Comparison of ENCODE assay signal across 8 cellular contexts in the genomic region with DNA sequence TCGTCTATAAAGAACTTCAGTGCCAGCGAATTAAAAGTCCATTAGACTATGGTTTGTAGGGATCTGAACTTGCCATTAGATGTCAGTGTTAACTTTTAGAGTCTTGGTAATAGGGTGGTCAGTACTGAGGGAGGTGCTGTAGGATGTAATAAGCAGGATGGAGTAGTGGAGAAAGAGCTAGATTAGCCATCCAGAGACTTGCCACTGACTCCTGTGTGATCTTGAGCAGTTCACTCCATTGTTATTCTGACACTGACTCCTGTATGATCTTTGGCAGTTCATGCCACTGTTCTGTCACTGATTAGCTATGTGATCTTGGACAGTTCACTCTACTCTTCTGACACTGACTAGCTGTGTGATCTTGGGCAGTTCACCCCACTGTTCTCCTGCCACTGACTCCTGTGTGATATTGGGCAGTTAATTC.
DNase-seq lines count a peak whose midpoint lies in the region; ATAC-seq and TF ChIP-seq lines count a peak whose summit lies in the region.

No MANE protein-coding gene starts in this region.

- H3K4me3 ChIP-seq in GM23338 (no peak overlapping the region), gastrocnemius medialis (no peak overlapping the region)

- TF ChIP-seq CTCF in GM23338 (conservative IDR thresholded peaks at IDR 0.05; ENCODE audit: low read depth in 2 of 2) (peak; percentile 24 to 50; a peak in 3 of 4 replicates), gastrocnemius medialis (IDR thresholded peaks at IDR 0.05 in 4 of 5, conservative IDR thresholded peaks at IDR 0.05 in 1 of 5) (peak in 1 of 5 experiments; percentile 15)

- H3K27ac Mint-ChIP-seq in GM23338: no peak overlapping the region

- H3K4me1 ChIP-seq in GM23338 (ENCODE audit: insufficient read depth) (peaks cover 11% of the 10 kb centered on the region; the same call in 1 of the 2 replicates), gastrocnemius medialis (no peaks in the 10 kb centered on the region)

- ATAC-seq in GM23338 (peak; percentile 70), gastrocnemius medialis (peak; percentile 58 to 89), GM19397 (IDR thresholded peaks at IDR 0.05; ENCODE audit: unreplicated experiment) (no peak), GM21723 (IDR thresholded peaks at IDR 0.05; ENCODE audit: unreplicated experiment) (no peak)

- H3K79me2 ChIP-seq in GM23338 (replicated peaks; ENCODE audit: insufficient read depth): no peaks in the 10 kb centered on the region

- in situ Hi-C loops in gastrocnemius medialis (cut with MboI; ENCODE audit: low sequenced_read_pairs in 4 of 4): loop anchor here in 1 of 4 donors (10.0 kb wide), 1 partner anchor 190 kb away; a partner anchor contains a TSS

- H4K20me1 ChIP-seq in GM23338 (replicated peaks; ENCODE audit: insufficient read depth): no peaks in the 10 kb centered on the region

- no peaks in the 10 kb centered on the region for H3K9me3 ChIP-seq in gastrocnemius medialis

- intact Hi-C loops in gastrocnemius medialis (cut with DNase I; ENCODE audit: low total_unique reads): loop anchor here (1.0 to 5.0 kb wide), 3 partner anchors 83 to 188 kb away; no protein-coding TSS in a partner anchor

- H3K27me3 ChIP-seq in GM23338 (ENCODE audit: insufficient read depth) (no peaks in the 10 kb centered on the region), gastrocnemius medialis (no peaks in the 10 kb centered on the region)

- H3K9me3 Mint-ChIP-seq in GM23338: peaks cover 5% of the 10 kb centered on the region; the same call in 1 of the 3 replicates

- peaks cover 8% of the 10 kb centered on the region for H3K4me1 Mint-ChIP-seq in GM23338

- H3K4me2 ChIP-seq in GM23338: no peak overlapping the region

- no peaks in the 10 kb centered on the region for H3K27me3 Mint-ChIP-seq in GM23338 (ENCODE audit: insufficient read depth, low read depth, poor library complexity)

- no peaks in the 10 kb centered on the region for H3K9me2 ChIP-seq in GM23338 (ENCODE audit: insufficient read depth)

- H3K36me3 Mint-ChIP-seq in GM23338 (ENCODE audit: low read depth): peaks cover 32% of the 10 kb centered on the region

- H3F3A ChIP-seq in GM23338 (replicated peaks; ENCODE audit: low read depth): no peaks in the 10 kb centered on the region

- H3K27ac ChIP-seq in GM23338 (ENCODE audit: low read depth): no peak overlapping the region
- no peak overlapping the region for H3K27ac ChIP-seq in gastrocnemius medialis

- H3K4me3 Mint-ChIP-seq in GM23338: no peak overlapping the region

- DNase-seq in GM23338 (ENCODE audit: low spot score): peak; percentile 24
- DNase-seq in RKO (ENCODE audit: low spot score): peak; percentile 47
- peak; percentile 76 for DNase-seq in globus pallidus (ENCODE audit: low spot score)
- DNase-seq in gastrocnemius medialis: no peak
- DNase-seq in occipital lobe (lab: John Stamatoyannopoulos, UW): no peak
- no peak for DNase-seq in NCI-H1436 treated with DMSO at 0.1 percent for 48 hours (lab: John Stamatoyannopoulos, UW)

- no peak for TF ChIP-seq POLR2A in gastrocnemius medialis (IDR thresholded peaks at IDR 0.05)

- no peaks in the 10 kb centered on the region for H3K36me3 ChIP-seq in GM23338 (ENCODE audit: insufficient read depth)
- no peaks in the 10 kb centered on the region for H3K36me3 ChIP-seq in gastrocnemius medialis

- no peak overlapping the region for H2AFZ ChIP-seq in GM23338

TF ChIP-seq in GM23338, 12 proteins besides CTCF, POLR2A, EP300 and RAD21 (continues in another document):
- no peak for TF ChIP-seq POLR2AphosphoS5 (IDR thresholded peaks at IDR 0.05; ENCODE audit: low read depth)
- TF ChIP-seq ZNF331 (CRISPR knock-in tag; IDR thresholded peaks at IDR 0.05; ENCODE audit: low read depth): no peak
- no peak for TF ChIP-seq EZH2 (IDR thresholded peaks at IDR 0.05; ENCODE audit: low read depth, unreplicated experiment)
- no peak for TF ChIP-seq STAT1 (IDR thresholded peaks at IDR 0.05; ENCODE audit: unreplicated experiment)
- TF ChIP-seq, protein P1, sequence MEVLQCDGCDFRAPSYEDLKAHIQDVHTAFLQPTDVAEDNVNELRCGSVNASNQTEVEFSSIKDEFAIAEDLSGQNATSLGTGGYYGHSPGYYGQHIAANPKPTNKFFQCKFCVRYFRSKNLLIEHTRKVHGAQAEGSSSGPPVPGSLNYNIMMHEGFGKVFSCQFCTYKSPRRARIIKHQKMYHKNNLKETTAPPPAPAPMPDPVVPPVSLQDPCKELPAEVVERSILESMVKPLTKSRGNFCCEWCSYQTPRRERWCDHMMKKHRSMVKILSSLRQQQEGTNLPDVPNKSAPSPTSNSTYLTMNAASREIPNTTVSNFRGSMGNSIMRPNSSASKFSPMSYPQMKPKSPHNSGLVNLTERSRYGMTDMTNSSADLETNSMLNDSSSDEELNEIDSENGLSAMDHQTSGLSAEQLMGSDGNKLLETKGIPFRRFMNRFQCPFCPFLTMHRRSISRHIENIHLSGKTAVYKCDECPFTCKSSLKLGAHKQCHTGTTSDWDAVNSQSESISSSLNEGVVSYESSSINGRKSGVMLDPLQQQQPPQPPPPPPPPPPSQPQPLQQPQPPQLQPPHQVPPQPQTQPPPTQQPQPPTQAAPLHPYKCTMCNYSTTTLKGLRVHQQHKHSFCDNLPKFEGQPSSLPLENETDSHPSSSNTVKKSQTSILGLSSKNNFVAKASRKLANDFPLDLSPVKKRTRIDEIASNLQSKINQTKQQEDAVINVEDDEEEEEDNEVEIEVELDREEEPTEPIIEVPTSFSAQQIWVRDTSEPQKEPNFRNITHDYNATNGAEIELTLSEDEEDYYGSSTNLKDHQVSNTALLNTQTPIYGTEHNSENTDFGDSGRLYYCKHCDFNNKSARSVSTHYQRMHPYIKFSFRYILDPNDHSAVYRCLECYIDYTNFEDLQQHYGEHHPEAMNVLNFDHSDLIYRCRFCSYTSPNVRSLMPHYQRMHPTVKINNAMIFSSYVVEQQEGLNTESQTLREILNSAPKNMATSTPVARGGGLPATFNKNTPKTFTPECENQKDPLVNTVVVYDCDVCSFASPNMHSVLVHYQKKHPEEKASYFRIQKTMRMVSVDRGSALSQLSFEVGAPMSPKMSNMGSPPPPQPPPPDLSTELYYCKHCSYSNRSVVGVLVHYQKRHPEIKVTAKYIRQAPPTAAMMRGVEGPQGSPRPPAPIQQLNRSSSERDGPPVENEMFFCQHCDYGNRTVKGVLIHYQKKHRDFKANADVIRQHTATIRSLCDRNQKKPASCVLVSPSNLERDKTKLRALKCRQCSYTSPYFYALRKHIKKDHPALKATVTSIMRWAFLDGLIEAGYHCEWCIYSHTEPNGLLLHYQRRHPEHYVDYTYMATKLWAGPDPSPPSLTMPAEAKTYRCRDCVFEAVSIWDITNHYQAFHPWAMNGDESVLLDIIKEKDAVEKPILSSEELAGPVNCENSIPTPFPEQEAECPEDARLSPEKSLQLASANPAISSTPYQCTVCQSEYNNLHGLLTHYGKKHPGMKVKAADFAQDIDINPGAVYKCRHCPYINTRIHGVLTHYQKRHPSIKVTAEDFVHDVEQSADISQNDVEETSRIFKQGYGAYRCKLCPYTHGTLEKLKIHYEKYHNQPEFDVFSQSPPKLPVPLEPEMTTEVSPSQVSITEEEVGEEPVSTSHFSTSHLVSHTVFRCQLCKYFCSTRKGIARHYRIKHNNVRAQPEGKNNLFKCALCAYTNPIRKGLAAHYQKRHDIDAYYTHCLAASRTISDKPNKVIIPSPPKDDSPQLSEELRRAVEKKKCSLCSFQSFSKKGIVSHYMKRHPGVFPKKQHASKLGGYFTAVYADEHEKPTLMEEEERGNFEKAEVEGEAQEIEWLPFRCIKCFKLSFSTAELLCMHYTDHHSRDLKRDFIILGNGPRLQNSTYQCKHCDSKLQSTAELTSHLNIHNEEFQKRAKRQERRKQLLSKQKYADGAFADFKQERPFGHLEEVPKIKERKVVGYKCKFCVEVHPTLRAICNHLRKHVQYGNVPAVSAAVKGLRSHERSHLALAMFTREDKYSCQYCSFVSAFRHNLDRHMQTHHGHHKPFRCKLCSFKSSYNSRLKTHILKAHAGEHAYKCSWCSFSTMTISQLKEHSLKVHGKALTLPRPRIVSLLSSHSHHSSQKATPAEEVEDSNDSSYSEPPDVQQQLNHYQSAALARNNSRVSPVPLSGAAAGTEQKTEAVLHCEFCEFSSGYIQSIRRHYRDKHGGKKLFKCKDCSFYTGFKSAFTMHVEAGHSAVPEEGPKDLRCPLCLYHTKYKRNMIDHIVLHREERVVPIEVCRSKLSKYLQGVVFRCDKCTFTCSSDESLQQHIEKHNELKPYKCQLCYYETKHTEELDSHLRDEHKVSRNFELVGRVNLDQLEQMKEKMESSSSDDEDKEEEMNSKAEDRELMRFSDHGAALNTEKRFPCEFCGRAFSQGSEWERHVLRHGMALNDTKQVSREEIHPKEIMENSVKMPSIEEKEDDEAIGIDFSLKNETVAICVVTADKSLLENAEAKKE (CRISPR knock-in tag; IDR thresholded peaks at IDR 0.05): no peak
- no peak for TF ChIP-seq NANOG (IDR thresholded peaks at IDR 0.05; ENCODE audit: borderline replicate concordance)
- TF ChIP-seq, protein P2, sequence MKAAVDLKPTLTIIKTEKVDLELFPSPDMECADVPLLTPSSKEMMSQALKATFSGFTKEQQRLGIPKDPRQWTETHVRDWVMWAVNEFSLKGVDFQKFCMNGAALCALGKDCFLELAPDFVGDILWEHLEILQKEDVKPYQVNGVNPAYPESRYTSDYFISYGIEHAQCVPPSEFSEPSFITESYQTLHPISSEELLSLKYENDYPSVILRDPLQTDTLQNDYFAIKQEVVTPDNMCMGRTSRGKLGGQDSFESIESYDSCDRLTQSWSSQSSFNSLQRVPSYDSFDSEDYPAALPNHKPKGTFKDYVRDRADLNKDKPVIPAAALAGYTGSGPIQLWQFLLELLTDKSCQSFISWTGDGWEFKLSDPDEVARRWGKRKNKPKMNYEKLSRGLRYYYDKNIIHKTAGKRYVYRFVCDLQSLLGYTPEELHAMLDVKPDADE (IDR thresholded peaks at IDR 0.05): no peak

Comparison
In these comparisons a context has a peak if more than half of its experiments do, and no peak if none do; other contexts are left out.
1. ATAC-seq: peak in GM23338 (single experiment) and gastrocnemius medialis (2 of 2); none in GM19397 (single experiment) and GM21723 (single experiment).
2. DNase-seq: peak in GM23338 (single experiment), RKO (single experiment) and globus pallidus (single experiment); none in gastrocnemius medialis (0 of 2), occipital lobe (single experiment) and NCI-H1436 treated with DMSO at 0.1 percent for 48 hours (single experiment).